Comparison of ENCODE assay signal across 1 cellular context in genomic region chr13:51913421-51914136, GRCh38.
TF ChIP-seq lines count a peak whose summit lies in the region.

No MANE protein-coding gene starts in this region.

TF ChIP-seq in HepG2, 621 proteins besides CTCF, POLR2A, EP300 and RAD21 (continued from another document):
- TF ChIP-seq BCL3 (CRISPR knock-in tag; IDR thresholded peaks at IDR 0.05) (no peak), SNAPC2 (CRISPR knock-in tag; IDR thresholded peaks at IDR 0.05) (no peak)
